Comparison of ENCODE assay signal across 8 cellular contexts in genomic region chr6:139364302-139364981, GRCh38. TPM values are rescaled to one million over a fixed set of nuclear protein-coding genes. Genes with fewer than 3 reads are reported as not detected.
A peak's percentile ranks its signal among the peaks of the same experiment; 100 is the strongest.
DNase-seq lines count a peak whose midpoint lies in the region; ATAC-seq and TF ChIP-seq lines count a peak whose summit lies in the region.

No MANE protein-coding gene starts in this region.

- H3K36me3 ChIP-seq in CD8-positive, alpha-beta T cell (ENCODE audit: insufficient read depth, low read length) = no peaks in the 10 kb centered on the region
- H3K36me3 ChIP-seq in psoas muscle (ENCODE audit: insufficient read depth in 1 of 2, low read depth in 1 of 2) = no peaks in the 10 kb centered on the region

- H3K27me3 Mint-ChIP-seq in CD8-positive, alpha-beta T cell (ENCODE audit: low read depth) = no peaks in the 10 kb centered on the region
- H3K27me3 Mint-ChIP-seq in T-helper 2 cell treated with Interferon-gamma antibody and Interleukin-4, amounts not matched to agents 5 μg/mL and 100 μg/mL, for 36 hours (ENCODE audit: low read depth) = no peaks in the 10 kb centered on the region
- H3K27me3 Mint-ChIP-seq in activated CD4-positive, alpha-beta memory T cell treated with anti-CD3 and anti-CD28 coated beads for 36 hours = no peaks in the 10 kb centered on the region

- TF ChIP-seq CTCF in CD8-positive, alpha-beta T cell (IDR thresholded peaks at IDR 0.05) = peak; percentile 97
- TF ChIP-seq CTCF in foreskin keratinocyte (conservative IDR thresholded peaks at IDR 0.05) (peak; percentile 85), psoas muscle (IDR thresholded peaks at IDR 0.05) (peak; percentile 80)

- H3K27me3 ChIP-seq in CD8-positive, alpha-beta T cell (ENCODE audit: insufficient read depth, low read length) = no peaks in the 10 kb centered on the region
- no peaks in the 10 kb centered on the region for H3K27me3 ChIP-seq in foreskin keratinocyte
- H3K27me3 ChIP-seq in psoas muscle (ENCODE audit: insufficient read depth in 3 of 3, low read length in 2 of 3) = no peaks in the 10 kb centered on the region

- no peaks in the 10 kb centered on the region for H3K9me3 Mint-ChIP-seq in CD8-positive, alpha-beta T cell
- no peaks in the 10 kb centered on the region for H3K9me3 Mint-ChIP-seq in T-helper 2 cell treated with Interferon-gamma antibody and Interleukin-4, amounts not matched to agents 5 μg/mL and 100 μg/mL, for 36 hours
- H3K9me3 Mint-ChIP-seq in activated CD4-positive, alpha-beta memory T cell treated with anti-CD3 and anti-CD28 coated beads for 36 hours = no peaks in the 10 kb centered on the region

- CTCF ChIA-PET in CD8-positive, alpha-beta T cell (lab: Charles Lee) = interaction anchor here (0.7 to 3.8 kb wide), 50 partner anchors 9 to 773 kb away, joined by 3 to 131 read pairs (median 4); partner anchors contain the start of genes CITED2, REPS1 and TXLNB
- CTCF ChIA-PET in activated CD4-positive, alpha-beta memory T cell treated with anti-CD3 and anti-CD28 coated beads for 36 hours (lab: Charles Lee) = interaction anchor here (0.7 to 3.4 kb wide), 62 partner anchors 9 to 1248 kb away, joined by 3 to 242 read pairs (median 4); partner anchors contain the start of genes CCDC28A, CITED2, REPS1 and TXLNB

- H3K4me3 Mint-ChIP-seq in CD8-positive, alpha-beta T cell = no peak overlapping the region
- H3K4me3 Mint-ChIP-seq in T-helper 2 cell treated with Interferon-gamma antibody and Interleukin-4, amounts not matched to agents 5 μg/mL and 100 μg/mL, for 36 hours = no peak overlapping the region
- H3K4me3 Mint-ChIP-seq in activated CD4-positive, alpha-beta memory T cell treated with anti-CD3 and anti-CD28 coated beads for 36 hours = no peak overlapping the region

- no peak overlapping the region for H3K4me3 ChIP-seq in CD8-positive, alpha-beta T cell (ENCODE audit: low read depth, low read length)
- H3K4me3 ChIP-seq in psoas muscle = no peak overlapping the region

- POLR2A ChIA-PET in CD8-positive, alpha-beta T cell (lab: Charles Lee) = interaction anchor here (0.8 to 1.7 kb wide), 9 partner anchors 10 to 251 kb away, joined by 3 to 14 read pairs (median 4); partner anchors contain the start of genes CITED2 and TXLNB
- POLR2A ChIA-PET in activated CD4-positive, alpha-beta memory T cell treated with anti-CD3 and anti-CD28 coated beads for 36 hours (lab: Charles Lee) = interaction anchor here (1.0 to 1.1 kb wide), 4 partner anchors 11 to 239 kb away, joined by 3 to 11 read pairs (median 6); partner anchors contain the start of gene CITED2

- H3K27ac Mint-ChIP-seq in CD8-positive, alpha-beta T cell = no peak overlapping the region
- H3K27ac Mint-ChIP-seq in T-helper 2 cell treated with Interferon-gamma antibody and Interleukin-4, amounts not matched to agents 5 μg/mL and 100 μg/mL, for 36 hours = peak overlapping the region; percentile 42
- H3K27ac Mint-ChIP-seq in activated CD4-positive, alpha-beta memory T cell treated with anti-CD3 and anti-CD28 coated beads for 36 hours = no peak overlapping the region

- H3K4me1 ChIP-seq in CD8-positive, alpha-beta T cell (ENCODE audit: insufficient read depth, low read length) = peaks cover 4% of the 10 kb centered on the region
- H3K4me1 ChIP-seq in foreskin keratinocyte (peaks cover 4% of the 10 kb centered on the region), psoas muscle (peaks cover 11% of the 10 kb centered on the region)

- WGBS in psoas muscle, 3 donors = 56 to 62% (median 57%) methylated on average over 4 of the region's 4 CpGs

- peaks cover 46% of the 10 kb centered on the region for H3K4me1 Mint-ChIP-seq in CD8-positive, alpha-beta T cell (ENCODE audit: low read depth)
- peaks cover 43% of the 10 kb centered on the region for H3K4me1 Mint-ChIP-seq in T-helper 2 cell treated with Interferon-gamma antibody and Interleukin-4, amounts not matched to agents 5 μg/mL and 100 μg/mL, for 36 hours (ENCODE audit: low read depth)
- H3K4me1 Mint-ChIP-seq in activated CD4-positive, alpha-beta memory T cell treated with anti-CD3 and anti-CD28 coated beads for 36 hours (ENCODE audit: low read depth) = peaks cover 27% of the 10 kb centered on the region

- peak; percentile 63 for ATAC-seq in CD8-positive, alpha-beta T cell
- ATAC-seq in GM18907 (IDR thresholded peaks at IDR 0.05; ENCODE audit: unreplicated experiment) (peak; percentile 44), foreskin keratinocyte (no peak), psoas muscle (peak; percentile 46 to 82 (median 75)), GM19328 (IDR thresholded peaks at IDR 0.05; ENCODE audit: unreplicated experiment) (no peak)

- no peak for DNase-seq in CD8-positive, alpha-beta T cell
- peak; percentile 5 for DNase-seq in NCI-H128 (lab: John Stamatoyannopoulos, UW; ENCODE audit: unreplicated experiment)
- DNase-seq in T-helper 2 cell treated with Interferon-gamma antibody and Interleukin-4, amounts not matched to agents 5 μg/mL and 100 μg/mL, for 36 hours (ENCODE audit: low spot score) = no peak
- peak in 1 of 2 donors; percentile 42 for DNase-seq in foreskin keratinocyte
- DNase-seq in psoas muscle = no peak
- DNase-seq in activated CD4-positive, alpha-beta memory T cell treated with anti-CD3 and anti-CD28 coated beads for 36 hours = no peak

- no peaks in the 10 kb centered on the region for H3K36me3 Mint-ChIP-seq in CD8-positive, alpha-beta T cell
- no peaks in the 10 kb centered on the region for H3K36me3 Mint-ChIP-seq in T-helper 2 cell treated with Interferon-gamma antibody and Interleukin-4, amounts not matched to agents 5 μg/mL and 100 μg/mL, for 36 hours (ENCODE audit: low read depth)
- no peaks in the 10 kb centered on the region for H3K36me3 Mint-ChIP-seq in activated CD4-positive, alpha-beta memory T cell treated with anti-CD3 and anti-CD28 coated beads for 36 hours

- intact Hi-C loops in CD8-positive, alpha-beta T cell (cut with DNase I, micrococcal nuclease) = loop anchor here (1.0 to 10.0 kb wide), 12 partner anchors 40 to 772 kb away; partner anchors contain the start of genes TXLNB (in 2 of the 2) and REPS1 (in 1 of the 2)
- intact Hi-C loops in psoas muscle (cut with DNase I) = loop anchor here (1.0 to 10.0 kb wide), 4 partner anchors 137 to 547 kb away; partner anchors contain the start of gene HECA (in 1 of the 2)
- intact Hi-C loops in activated CD4-positive, alpha-beta memory T cell treated with anti-CD3 and anti-CD28 coated beads for 36 hours (cut with micrococcal nuclease) = loop anchor here (1.0 to 5.0 kb wide), 6 partner anchors 74 to 774 kb away; partner anchors contain the start of gene TXLNB

- no peaks in the 10 kb centered on the region for H3K9me3 ChIP-seq in CD8-positive, alpha-beta T cell (ENCODE audit: low read length)
- H3K9me3 ChIP-seq in psoas muscle = no peaks in the 10 kb centered on the region

- H3K27ac ChIP-seq in CD8-positive, alpha-beta T cell (ENCODE audit: low read depth, low read length) = no peak overlapping the region
- H3K27ac ChIP-seq in foreskin keratinocyte = no peak overlapping the region
- H3K27ac ChIP-seq in psoas muscle = no peak overlapping the region

RNA-seq across cellular contexts. Expression of gene CITED2, which starts 10.0 kb away (rescaled TPM):
- 100 to 1,000 TPM; 138 to 141 TPM for total RNA-seq in CD8-positive, alpha-beta T cell
- total RNA-seq in foreskin keratinocyte (9.8 and 13.8 TPM in 2 replicates), psoas muscle (100 to 1,000 TPM in 2 of 4 donors, 10 to 100 TPM in 2; 33.8 to 154 (median 76.3) TPM)
- polyA plus RNA-seq in foreskin keratinocyte (7.9 and 11.0 TPM in 2 replicates), psoas muscle (100 to 1,000 TPM in 2 of 3 donors, 10 to 100 TPM in 1; 15.3 to 414 (median 230) TPM)
- 10 to 100 TPM; 50.1 to 52.1 TPM for total RNA-seq in activated CD4-positive, alpha-beta memory T cell treated with anti-CD3 and anti-CD28 coated beads for 36 hours

Comparison
In these comparisons a context has a peak if more than half of its experiments do, and no peak if none do; other contexts are left out.
1. ATAC-seq: peak in CD8-positive, alpha-beta T cell (single experiment), GM18907 (single experiment) and psoas muscle (4 of 4); none in foreskin keratinocyte (single experiment) and GM19328 (single experiment).
2. Peak in every context shown above with its lines, with median percentiles within 50 percentile points of each other: CTCF ChIP-seq.